In genomic region chr19:54009440-54009839, GRCh38 we compare ENCODE assay signal across 29 cellular contexts. TPM values are rescaled to one million over a fixed set of nuclear protein-coding genes. Genes with fewer than 3 reads are reported as not detected.
"Had no signal": no experiment of that assay in that cellular context is flagged by ENCODE, and none has a peak within 500 bp of the region (broad histone marks: within the 10 kb centered on the region; RNA-seq: fewer than 3 reads in every experiment).

No MANE protein-coding gene starts in this region.

- H3K36me3 ChIP-seq: gastrocnemius medialis, lower lobe of right lung, prostate gland, right atrium auricular region, sigmoid colon, stomach, thyroid gland had no signal

- H3K27ac ChIP-seq: epithelial cell of prostate, gastrocnemius medialis, lower lobe of right lung, prostate gland, right atrium auricular region, sigmoid colon, stomach, thyroid gland had no signal

- H3K4me3 ChIP-seq: gastrocnemius medialis, lower lobe of right lung, prostate gland, right atrium auricular region, sigmoid colon, stomach, thyroid gland had no signal

- DNase-seq: cortex of kidney; foreskin fibroblast; gastrocnemius medialis; head of caudate nucleus; left ventricle myocardium superior; lower lobe of right lung; naive thymus-derived CD8-positive, alpha-beta T cell; nephron progenitor cell; nucleus accumbens; sigmoid colon; stimulated activated CD4-positive, alpha-beta T cell treated with anti-CD3 and anti-CD28 coated beads, Interleukin-2, amount 100 ng/mL, for 24 hours; stimulated activated CD4-positive, alpha-beta T cell treated with anti-CD3 and anti-CD28 coated beads, Interleukin-4, amount 100 ng/mL, for 24 hours; stimulated activated naive CD4-positive, alpha-beta T cell treated with Interleukin-2 at 50 U/mL for 16 hours; stomach; thyroid gland had no signal

- H3K9me3 ChIP-seq: gastrocnemius medialis, lower lobe of right lung, prostate gland, right atrium auricular region, sigmoid colon, stomach, thyroid gland had no signal

- H3K27me3 ChIP-seq: gastrocnemius medialis, right atrium auricular region, thyroid gland had no signal

- ATAC-seq: esophagus mucosa; gastrocnemius medialis; left ventricle myocardium superior; lower lobe of right lung; naive thymus-derived CD8-positive, alpha-beta T cell; stimulated activated effector memory CD8-positive, alpha-beta T cell treated with anti-CD3 and anti-CD28 coated beads, Interleukin-12 subunit alpha, Interleukin-12 subunit beta, amount 100 ng/mL, for 72 hours had no signal

- H3K4me1 ChIP-seq: lower lobe of right lung, prostate gland, right atrium auricular region, sigmoid colon, stomach, thyroid gland had no signal

RNA-seq across cellular contexts. Expression of gene CACNG6, which starts 18.0 kb away (rescaled TPM):
- total RNA-seq: esophagus mucosa; left ventricle myocardium superior; mesenteric fat pad; naive thymus-derived CD8-positive, alpha-beta T cell; osteocyte; sigmoid colon; subcutaneous adipose tissue; thyroid gland had no signal

RNA-seq across cellular contexts. Expression of gene CACNG8, which starts 46.7 kb away (rescaled TPM):
- total RNA-seq: esophagus mucosa; mesenteric fat pad; naive thymus-derived CD8-positive, alpha-beta T cell; osteocyte; thyroid gland had no signal

RNA-seq across cellular contexts. Expression of gene VSTM1, which starts 54.3 kb away (rescaled TPM):
- total RNA-seq: dermis microvascular lymphatic vessel endothelial cell; esophagus mucosa; gastrocnemius medialis; glomerular endothelial cell; left ventricle myocardium superior; mesenteric fat pad; myocyte; naive thymus-derived CD8-positive, alpha-beta T cell; osteocyte; right atrium auricular region; sigmoid colon; skeletal muscle tissue; stomach; subcutaneous adipose tissue; temporal lobe; thyroid gland; urinary bladder had no signal
